ENCODE assay signal across 18 cellular contexts in genomic region chr19:5016781-5017180, GRCh38.
"Had no signal": no experiment of that assay in that cellular context is flagged by ENCODE, and none has a peak within 500 bp of the region (broad histone marks: within the 10 kb centered on the region; RNA-seq: fewer than 3 reads in every experiment).

No MANE protein-coding gene starts in this region.

- H3K9me3 Mint-ChIP-seq: activated naive CD4-positive, alpha-beta T cell treated with anti-CD3 and anti-CD28 coated beads, Interleukin-2, amount 50 U/mL, for 24 hours; activated T-cell treated with anti-CD3 and anti-CD28 coated beads, Interleukin-2, amount 50 U/mL, for 4 hours; natural killer cell treated with Interleukin-12 subunit alpha and Interleukin-12 subunit beta and Interleukin-15 and Interleukin-18, amount 100 ng/mL, for 72 hours; stimulated activated memory B cell treated with anti-CD40 and anti-IgM and Interleukin-4, amounts not matched to agents 10 μg/mL and 1 μg/mL and 100 μg/mL, for 72 hours had no signal

- H3K36me3 ChIP-seq: colonic mucosa had no signal

- H3K4me3 Mint-ChIP-seq: activated CD4-positive, alpha-beta memory T cell treated with anti-CD3 and anti-CD28 coated beads, Interleukin-2, amount 10 ng/mL, durations not matched to agents 7 days and 5 days; activated naive CD4-positive, alpha-beta T cell treated with anti-CD3 and anti-CD28 coated beads, Interleukin-2, amount 50 U/mL, for 24 hours; activated T-cell treated with anti-CD3 and anti-CD28 coated beads, Interleukin-2, amount 50 U/mL, for 4 hours; natural killer cell treated with Interleukin-12 subunit alpha and Interleukin-12 subunit beta and Interleukin-15 and Interleukin-18, amount 100 ng/mL, for 72 hours; stimulated activated memory B cell treated with anti-CD40 and anti-IgM and Interleukin-4, amounts not matched to agents 10 μg/mL and 1 μg/mL and 100 μg/mL, for 72 hours had no signal

- H3K4me3 ChIP-seq: body of pancreas, colonic mucosa, esophagus squamous epithelium, upper lobe of left lung had no signal

- H3K4me1 ChIP-seq: colonic mucosa had no signal

- ATAC-seq: activated T-cell treated with anti-CD3 and anti-CD28 coated beads, Interleukin-2, amount 50 U/mL, for 4 hours; body of pancreas; left lobe of liver; natural killer cell treated with Interleukin-12 subunit alpha and Interleukin-12 subunit beta and Interleukin-15 and Interleukin-18, amount 100 ng/mL, for 72 hours; SK-N-SH treated with all-trans-retinoic acid at 6 μM for 48 hours; stimulated activated memory B cell treated with anti-CD40 and anti-IgM and Interleukin-4, amounts not matched to agents 10 μg/mL and 1 μg/mL and 100 μg/mL, for 72 hours had no signal

- H3K4me1 Mint-ChIP-seq: activated naive CD4-positive, alpha-beta T cell treated with anti-CD3 and anti-CD28 coated beads, Interleukin-2, amount 50 U/mL, for 24 hours; stimulated activated memory B cell treated with anti-CD40 and anti-IgM and Interleukin-4, amounts not matched to agents 10 μg/mL and 1 μg/mL and 100 μg/mL, for 72 hours had no signal

- H3K27me3 Mint-ChIP-seq: activated CD4-positive, alpha-beta memory T cell treated with anti-CD3 and anti-CD28 coated beads, Interleukin-2, amount 10 ng/mL, durations not matched to agents 7 days and 5 days; activated naive CD4-positive, alpha-beta T cell treated with anti-CD3 and anti-CD28 coated beads, Interleukin-2, amount 50 U/mL, for 24 hours; natural killer cell treated with Interleukin-12 subunit alpha and Interleukin-12 subunit beta and Interleukin-15 and Interleukin-18, amount 100 ng/mL, for 72 hours; stimulated activated memory B cell treated with anti-CD40 and anti-IgM and Interleukin-4, amounts not matched to agents 10 μg/mL and 1 μg/mL and 100 μg/mL, for 72 hours had no signal

- H3K27ac Mint-ChIP-seq: activated CD4-positive, alpha-beta memory T cell treated with anti-CD3 and anti-CD28 coated beads, Interleukin-2, amount 10 ng/mL, durations not matched to agents 7 days and 5 days; activated naive CD4-positive, alpha-beta T cell treated with anti-CD3 and anti-CD28 coated beads, Interleukin-2, amount 50 U/mL, for 24 hours; natural killer cell treated with Interleukin-12 subunit alpha and Interleukin-12 subunit beta and Interleukin-15 and Interleukin-18, amount 100 ng/mL, for 72 hours; stimulated activated memory B cell treated with anti-CD40 and anti-IgM and Interleukin-4, amounts not matched to agents 10 μg/mL and 1 μg/mL and 100 μg/mL, for 72 hours had no signal

- H3K27me3 ChIP-seq: body of pancreas, colonic mucosa, esophagus squamous epithelium, upper lobe of left lung had no signal

- H3K36me3 Mint-ChIP-seq: activated naive CD4-positive, alpha-beta T cell treated with anti-CD3 and anti-CD28 coated beads, Interleukin-2, amount 50 U/mL, for 24 hours; natural killer cell treated with Interleukin-12 subunit alpha and Interleukin-12 subunit beta and Interleukin-15 and Interleukin-18, amount 100 ng/mL, for 72 hours had no signal

- DNase-seq: activated CD4-positive, alpha-beta memory T cell treated with anti-CD3 and anti-CD28 coated beads, Interleukin-2, amount 10 ng/mL, durations not matched to agents 7 days and 5 days; activated CD4-positive, alpha-beta T cell treated with anti-CD3 and anti-CD28 coated beads for 4 hours; activated effector memory CD4-positive, alpha-beta T cell treated with anti-CD3 and anti-CD28 coated beads, Interleukin-2, amount 50 U/mL, for 16 hours; activated T-cell treated with anti-CD3 and anti-CD28 coated beads, Interleukin-2, amount 50 U/mL, for 4 hours; amniotic stem cell; body of pancreas; central memory CD4-positive, alpha-beta T cell; colonic mucosa; esophagus squamous epithelium; T-helper 1 cell; T1000; WERI-Rb-1 had no signal

- H3K9me3 ChIP-seq: body of pancreas, colonic mucosa, esophagus squamous epithelium, upper lobe of left lung had no signal

- H3K27ac ChIP-seq: body of pancreas, colonic mucosa, WERI-Rb-1 had no signal
